In genomic region chr5:44860267-44860666, GRCh38 we compare ENCODE assay signal across 24 cellular contexts.
"Had no signal": no experiment of that assay in that cellular context is flagged by ENCODE, and none has a peak within 500 bp of the region (broad histone marks: within the 10 kb centered on the region; RNA-seq: fewer than 3 reads in every experiment).

No MANE protein-coding gene starts in this region.

- H3K4me3 ChIP-seq: esophagus squamous epithelium, ovary, right lobe of liver, testis, transverse colon had no signal

- DNase-seq: activated CD4-positive, alpha-beta memory T cell treated with anti-CD3 and anti-CD28 coated beads for 36 hours; activated CD4-positive, alpha-beta T cell treated with anti-CD3 and anti-CD28 coated beads, Interleukin-2, amount 10 ng/mL, durations not matched to agents 24 days and 14 days; activated CD4-positive, CD25-positive, alpha-beta regulatory T cell treated with anti-CD3 and anti-CD28 coated beads, Interleukin-2, amount 50 U/mL, for 72 hours; activated CD8-positive, alpha-beta memory T cell treated with anti-CD3 and anti-CD28 coated beads, Interleukin-2, amount 50 U/mL, for 4 hours; activated effector memory CD4-positive, alpha-beta T cell treated with anti-CD3 and anti-CD28 coated beads, Interleukin-2, amount 50 U/mL, for 16 hours; activated naive CD4-positive, alpha-beta T cell treated with anti-CD3 and anti-CD28 coated beads, Interleukin-2, amount 10 ng/mL, durations not matched to agents 7 days and 5 days; activated T-cell treated with anti-CD3 and anti-CD28 coated beads, Interleukin-2, amount 50 U/mL, for 1 hour; amniotic stem cell; brain microvascular endothelial cell; central memory CD4-positive, alpha-beta T cell; endodermal cell; esophagus squamous epithelium; natural killer cell; ovary; right lobe of liver; stimulated activated CD4-positive, alpha-beta T cell treated with anti-CD3 and anti-CD28 coated beads, Interleukin-12 subunit alpha, Interleukin-12 subunit beta, amount 100 ng/mL, for 4 hours; stimulated activated CD4-positive, alpha-beta T cell treated with anti-CD3 and anti-CD28 coated beads, Interleukin-4, amount 100 ng/mL, for 1 hour; stimulated activated naive CD8-positive, alpha-beta T cell treated with anti-CD3 and anti-CD28 coated beads, Interleukin-15, Interleukin-2, amounts not matched to agents 100 U/mL and 50 U/mL, for 24 hours; testis; transverse colon had no signal

- H3K27me3 ChIP-seq: brain microvascular endothelial cell, esophagus squamous epithelium, neutrophil, ovary, right lobe of liver, testis, transverse colon had no signal

- H3K27ac ChIP-seq: brain microvascular endothelial cell, esophagus squamous epithelium, neutrophil, ovary, right lobe of liver, testis, transverse colon had no signal

- H3K4me1 ChIP-seq: esophagus squamous epithelium, right lobe of liver, testis, transverse colon had no signal

- H3K9me3 Mint-ChIP-seq: activated CD4-positive, alpha-beta memory T cell treated with anti-CD3 and anti-CD28 coated beads for 36 hours; activated CD4-positive, alpha-beta T cell treated with anti-CD3 and anti-CD28 coated beads, Interleukin-2, amount 10 ng/mL, durations not matched to agents 24 days and 14 days; activated naive CD4-positive, alpha-beta T cell treated with anti-CD3 and anti-CD28 coated beads, Interleukin-2, amount 10 ng/mL, durations not matched to agents 7 days and 5 days; endodermal cell; memory B cell had no signal

- H3K36me3 Mint-ChIP-seq: activated CD4-positive, alpha-beta memory T cell treated with anti-CD3 and anti-CD28 coated beads for 36 hours; activated naive CD4-positive, alpha-beta T cell treated with anti-CD3 and anti-CD28 coated beads, Interleukin-2, amount 10 ng/mL, durations not matched to agents 7 days and 5 days; memory B cell; natural killer cell had no signal

- H3K4me3 Mint-ChIP-seq: activated CD4-positive, alpha-beta memory T cell treated with anti-CD3 and anti-CD28 coated beads for 36 hours; activated CD4-positive, alpha-beta T cell treated with anti-CD3 and anti-CD28 coated beads, Interleukin-2, amount 10 ng/mL, durations not matched to agents 24 days and 14 days; activated naive CD4-positive, alpha-beta T cell treated with anti-CD3 and anti-CD28 coated beads, Interleukin-2, amount 10 ng/mL, durations not matched to agents 7 days and 5 days; activated T-helper 1 cell treated with anti-CD3 and anti-CD28 coated beads, Interleukin-12 subunit alpha, Interleukin-12 subunit beta, Interleukin-2, Interleukin-4 antibody, amounts not matched to agents 30 ng/mL and 10 ng/mL and 1 ng/mL, durations not matched to agents 14 hours and 24 hours and 36 hours; endodermal cell; memory B cell; natural killer cell had no signal

- H3K27ac Mint-ChIP-seq: activated CD4-positive, alpha-beta memory T cell treated with anti-CD3 and anti-CD28 coated beads for 36 hours; activated CD4-positive, alpha-beta T cell treated with anti-CD3 and anti-CD28 coated beads, Interleukin-2, amount 10 ng/mL, durations not matched to agents 24 days and 14 days; activated naive CD4-positive, alpha-beta T cell treated with anti-CD3 and anti-CD28 coated beads, Interleukin-2, amount 10 ng/mL, durations not matched to agents 7 days and 5 days; activated T-helper 1 cell treated with anti-CD3 and anti-CD28 coated beads, Interleukin-12 subunit alpha, Interleukin-12 subunit beta, Interleukin-2, Interleukin-4 antibody, amounts not matched to agents 30 ng/mL and 10 ng/mL and 1 ng/mL, durations not matched to agents 14 hours and 24 hours and 36 hours; endodermal cell; memory B cell; natural killer cell; progenitor cell of endocrine pancreas had no signal

- H3K27me3 Mint-ChIP-seq: activated CD4-positive, alpha-beta memory T cell treated with anti-CD3 and anti-CD28 coated beads for 36 hours; memory B cell; progenitor cell of endocrine pancreas had no signal

- H3K9me3 ChIP-seq: esophagus squamous epithelium, neutrophil, ovary, right lobe of liver, testis, transverse colon had no signal

- H3K4me1 Mint-ChIP-seq: activated CD4-positive, alpha-beta T cell treated with anti-CD3 and anti-CD28 coated beads, Interleukin-2, amount 10 ng/mL, durations not matched to agents 24 days and 14 days; activated naive CD4-positive, alpha-beta T cell treated with anti-CD3 and anti-CD28 coated beads, Interleukin-2, amount 10 ng/mL, durations not matched to agents 7 days and 5 days; memory B cell; natural killer cell had no signal

- H3K36me3 ChIP-seq: brain microvascular endothelial cell, esophagus squamous epithelium, neutrophil, ovary, right lobe of liver, transverse colon had no signal
